ENCODE assay signal across 25 cellular contexts in genomic region chr15:45603881-45604280, GRCh38. TPM values are rescaled to one million over a fixed set of nuclear protein-coding genes. Genes with fewer than 3 reads are reported as not detected.
DNase-seq lines count a peak whose midpoint lies in the region; ATAC-seq and TF ChIP-seq lines count a peak whose summit lies in the region.
"Had no signal": no experiment of that assay in that cellular context is flagged by ENCODE, and none has a peak within 500 bp of the region (broad histone marks: within the 10 kb centered on the region; RNA-seq: fewer than 3 reads in every experiment).

No MANE protein-coding gene starts in this region.

- H3K9me2 ChIP-seq in Karpas-422 (replicated peaks; ENCODE audit: insufficient read depth, low read length) (no peaks in the 10 kb centered on the region), SU-DHL-6 (replicated peaks; ENCODE audit: insufficient read depth, low read length) (no peaks in the 10 kb centered on the region)

- H3K4me2 ChIP-seq in Karpas-422 (ENCODE audit: low read depth, low read length, poor library complexity, severe bottlenecking) (peak overlapping the region; percentile 24), SU-DHL-6 (ENCODE audit: low read depth, low read length, poor library complexity, severe bottlenecking) (peak overlapping the region; percentile 35)
- H3K4me2 ChIP-seq: PC-9 had no signal

- TF ChIP-seq CTCF in GM06990 (IDR thresholded peaks at IDR 0.05; ENCODE audit: insufficient read depth, low read length, poor library complexity, severe bottlenecking) (no peak), SU-DHL-6 (IDR thresholded peaks at IDR 0.05; ENCODE audit: insufficient read depth, low read length, poor library complexity, severe bottlenecking) (no peak), spleen (IDR thresholded peaks at IDR 0.05 in 8 of 11, conservative IDR thresholded peaks at IDR 0.05 in 3 of 11) (no peak)

- H3K79me2 ChIP-seq in Karpas-422 (ENCODE audit: low read length) (peaks cover 48% of the 10 kb centered on the region), SU-DHL-6 (ENCODE audit: insufficient read depth, low read length) (peaks cover 25% of the 10 kb centered on the region)

- H3K27me3 ChIP-seq in GM06990 (replicated peaks; ENCODE audit: control insufficient read depth, insufficient read depth, low read length) (no peaks in the 10 kb centered on the region), Karpas-422 (ENCODE audit: low read length) (no peaks in the 10 kb centered on the region), SU-DHL-6 (ENCODE audit: low read length) (no peaks in the 10 kb centered on the region), spleen (replicated peaks in 1 of 7) (no peaks in the 10 kb centered on the region)
- H3K27me3 ChIP-seq: colonic mucosa, gastroesophageal sphincter had no signal

- peak; percentile 16 for DNase-seq in GM06990 (ENCODE audit: extremely low read depth, insufficient read length)
- peak; percentile 53 for DNase-seq in Karpas-422
- no peak for DNase-seq in spleen
- DNase-seq in inferior parietal cortex (ENCODE audit: extremely low spot score): no peak
- DNase-seq in HEK293T (ENCODE audit: extremely low spot score): no peak
- DNase-seq: activated CD4-positive, alpha-beta T cell treated with anti-CD3 and anti-CD28 coated beads for 4 hours; activated naive CD4-positive, alpha-beta T cell treated with Interleukin-2 at 50 U/mL for 16 hours; activated T-cell treated with anti-CD3 and anti-CD28 coated beads, Interleukin-2, amount 50 U/mL, for 48 hours; CD8-positive, alpha-beta memory T cell; colonic mucosa; hypothalamus; islet precursor cell; left ventricle myocardium superior; NCI-H1092; NCI-H2029; NCI-H226; NCI-H748 treated with DMSO at 0.1 percent for 48 hours; PC-9; Right ventricle myocardium superior; stimulated activated CD4-positive, alpha-beta T cell treated with anti-CD3 and anti-CD28 coated beads, Interleukin-4, amount 100 ng/mL, for 1 hour; stimulated activated naive CD8-positive, alpha-beta T cell treated with anti-CD3 and anti-CD28 coated beads, Interleukin-15, Interleukin-2, amounts not matched to agents 100 U/mL and 50 U/mL, for 24 hours had no signal

- WGBS in spleen, 5 donors: 72 to 82% (median 79%) methylated on average over 3 of the region's 3 CpGs

- H3K4me3 ChIP-seq in GM06990 (replicated peaks; ENCODE audit: low read depth, low read length): no peak overlapping the region
- no peak overlapping the region for H3K4me3 ChIP-seq in Karpas-422 (ENCODE audit: low read length)
- H3K4me3 ChIP-seq in SU-DHL-6 (ENCODE audit: insufficient read depth, low read length, poor library complexity, severe bottlenecking): no peak overlapping the region
- H3K4me3 ChIP-seq in spleen: no peak overlapping the region
- H3K4me3 ChIP-seq: colonic mucosa, gastroesophageal sphincter, PC-9 had no signal

- H3K4me1 ChIP-seq in Karpas-422 (ENCODE audit: low read length) (peaks cover 46% of the 10 kb centered on the region), spleen (peaks cover 0 to 63% (median 29%) of the 10 kb centered on the region in 6 donors)
- H3K4me1 ChIP-seq: colonic mucosa, gastroesophageal sphincter had no signal

- no peak overlapping the region for H2AFZ ChIP-seq in Karpas-422 (ENCODE audit: low read length)
- H2AFZ ChIP-seq in SU-DHL-6 (ENCODE audit: low read depth, low read length, severe bottlenecking): no peak overlapping the region
- H2AFZ ChIP-seq: PC-9 had no signal

- no peak overlapping the region for H3K9ac ChIP-seq in Karpas-422 (ENCODE audit: low read length)
- no peak overlapping the region for H3K9ac ChIP-seq in SU-DHL-6 (ENCODE audit: low read length)

- H3F3A ChIP-seq in SU-DHL-6 (ENCODE audit: insufficient read depth): peaks cover 53% of the 10 kb centered on the region

- H3K27ac ChIP-seq in Karpas-422 (ENCODE audit: low read length) (peak overlapping the region; percentile 77), SU-DHL-6 (ENCODE audit: low read depth, low read length) (peak overlapping the region; percentile 68), spleen (peak overlapping the region in 7 of 8 donors; percentile 8 to 63 (median 34))
- H3K27ac ChIP-seq: colonic mucosa, gastroesophageal sphincter, PC-9 had no signal

- H4K20me1 ChIP-seq in Karpas-422 (ENCODE audit: insufficient read depth, low read depth, low read length) (no peaks in the 10 kb centered on the region), SU-DHL-6 (ENCODE audit: low read depth, low read length) (no peaks in the 10 kb centered on the region)

- CTCF ChIA-PET in HEK293T (lab: Yijun Ruan, JAX): no interaction called here

- H3K36me3 ChIP-seq in GM06990 (ENCODE audit: control insufficient read depth, insufficient read depth, low read length) (no peaks in the 10 kb centered on the region; the same call in none of the 2 replicates), Karpas-422 (ENCODE audit: insufficient read depth, low read length) (peaks cover 9% of the 10 kb centered on the region), SU-DHL-6 (ENCODE audit: low read length) (peaks cover 41% of the 10 kb centered on the region), spleen (peaks cover 0 to 37% (median 16%) of the 10 kb centered on the region in 6 donors)
- H3K36me3 ChIP-seq: colonic mucosa had no signal

- POLR2A ChIA-PET in HEK293T (lab: Yijun Ruan, JAX): no interaction called here

- ATAC-seq in GM18867 (IDR thresholded peaks at IDR 0.05; ENCODE audit: unreplicated experiment): no peak
- ATAC-seq: gastroesophageal sphincter; left ventricle myocardium superior; natural killer cell treated with Interleukin-12 subunit alpha and Interleukin-12 subunit beta and Interleukin-15 and Interleukin-18, amount 100 ng/mL, for 72 hours; stimulated activated naive CD8-positive, alpha-beta T cell treated with anti-CD3 and anti-CD28 coated beads, Interleukin-15, Interleukin-2, amounts not matched to agents 100 U/mL and 50 U/mL, for 24 hours had no signal

- intact Hi-C loops in spleen (cut with DNase I; ENCODE audit: low total_unique reads): no loop called here

- no peaks in the 10 kb centered on the region for H3K9me3 ChIP-seq in Karpas-422 (ENCODE audit: low read length)
- no peaks in the 10 kb centered on the region for H3K9me3 ChIP-seq in SU-DHL-6 (ENCODE audit: insufficient read depth, low read length)
- H3K9me3 ChIP-seq in spleen: no peaks in the 10 kb centered on the region
- H3K9me3 ChIP-seq: colonic mucosa, gastroesophageal sphincter had no signal

- no peak for TF ChIP-seq POLR2A in spleen (IDR thresholded peaks at IDR 0.05)

TF ChIP-seq in HEK293T, 16 proteins besides CTCF, POLR2A, EP300 and RAD21:
- TF ChIP-seq L3MBTL2 (conservative IDR thresholded peaks at IDR 0.05) (no peak), SP1 (IDR thresholded peaks at IDR 0.05) (no peak), ZNF384 (IDR thresholded peaks at IDR 0.05) (no peak)

RNA-seq across cellular contexts. Expression of gene BLOC1S6, which starts 16.7 kb away (rescaled TPM):
- total RNA-seq in Karpas-422 (2014; rRNA removed; shearing (Covaris generic); ENCODE audit: low replicate concordance): 62.7 and 77.1 TPM in 2 replicates
- 10 to 100 TPM; 43.1 to 67.3 (median 50.7) TPM for total RNA-seq in spleen
- 10 to 100 TPM; 18.6 to 30.5 (median 20.8) TPM for polyA plus RNA-seq in spleen

RNA-seq across cellular contexts. Expression of gene SQOR, which starts 30.9 kb away (rescaled TPM):
- total RNA-seq in Karpas-422 (2014; rRNA removed; shearing (Covaris generic); ENCODE audit: low replicate concordance): 2.1 and 3.5 TPM in 2 replicates
- total RNA-seq in spleen: 10 to 100 TPM; 52.2 to 79.6 (median 62.2) TPM
- polyA plus RNA-seq in spleen: 10 to 100 TPM; 21.5 to 39.7 (median 29.1) TPM

Comparison
In these comparisons a context has a peak if more than half of its experiments do, and no peak if none do; other contexts are left out.
1. DNase-seq: peak in GM06990 (single experiment) and Karpas-422 (single experiment); none in spleen (single experiment), inferior parietal cortex (single experiment) and HEK293T (single experiment).
2. RNA of gene SQOR, which starts 30.9 kb away (total RNA-seq): 52.2 to 79.6 TPM in spleen; 2.1 to 3.5 TPM in Karpas-422; every median in the first group is over 10 times any median in the second.
3. Peak in every context shown above with its lines, with median percentiles within 50 percentile points of each other: H3K27ac ChIP-seq.